9 cellular contexts compared by ENCODE assay signal in genomic region chr12:103771466-103771865, GRCh38.
A peak's percentile ranks its signal among the peaks of the same experiment; 100 is the strongest.
DNase-seq lines count a peak whose midpoint lies in the region; ATAC-seq, FAIRE-seq and TF ChIP-seq lines count a peak whose summit lies in the region.
"Had no signal": no experiment of that assay in that cellular context is flagged by ENCODE, and none has a peak within 500 bp of the region (broad histone marks: within the 10 kb centered on the region; RNA-seq: fewer than 3 reads in every experiment).

No MANE protein-coding gene starts in this region.

- TF ChIP-seq CTCF in BE2C (IDR thresholded peaks at IDR 0.05; ENCODE audit: low read depth, low read length) (peak; percentile 65), astrocyte of the cerebellum (IDR thresholded peaks at IDR 0.05; ENCODE audit: low read depth, low read length, missing control alignments) (peak; percentile 77), kidney (IDR thresholded peaks at IDR 0.05; ENCODE audit: borderline replicate concordance, extremely low read depth, insufficient read depth) (peak; percentile 46), upper lobe of right lung (IDR thresholded peaks at IDR 0.05) (peak; percentile 48)

- no peak overlapping the region for H3K27ac ChIP-seq in kidney (ENCODE audit: low read depth in 2 of 2, low read length in 2 of 2)
- H3K27ac ChIP-seq in upper lobe of right lung, result no peak overlapping the region
- H3K27ac ChIP-seq: epithelial cell of prostate had no signal

- no peak overlapping the region for H3K9ac ChIP-seq in kidney (ENCODE audit: low read length in 2 of 2)

- H3K4me1 ChIP-seq in BE2C (no peaks in the 10 kb centered on the region), kidney (ENCODE audit: control insufficient read depth in 1 of 2, insufficient read depth in 1 of 2, low read depth in 1 of 2, low read length in 2 of 2) (peaks cover 0 to 8% of the 10 kb centered on the region in 2 donors), upper lobe of right lung (no peaks in the 10 kb centered on the region)

- no peaks in the 10 kb centered on the region for H3K27me3 ChIP-seq in BE2C
- no peaks in the 10 kb centered on the region for H3K27me3 ChIP-seq in upper lobe of right lung

- ATAC-seq in upper lobe of right lung (peak; percentile 86), GM21447 (IDR thresholded peaks at IDR 0.05; ENCODE audit: unreplicated experiment) (no peak)

- intact Hi-C loops in kidney (cut with DNase I), result no loop called here
- intact Hi-C loops in upper lobe of right lung (cut with DNase I), result no loop called here

- in situ Hi-C loops in astrocyte of the cerebellum (cut with HindIII; ENCODE audit: low sequenced_read_pairs), result no loop called here

- H3K36me3 ChIP-seq in BE2C (no peaks in the 10 kb centered on the region), kidney (ENCODE audit: control insufficient read depth in 1 of 2, insufficient read depth in 2 of 2, low read length in 2 of 2) (no peaks in the 10 kb centered on the region), upper lobe of right lung (no peaks in the 10 kb centered on the region)

- FAIRE-seq in kidney (lab: Jason Lieb, UNC), result no peak

- H3K9me3 ChIP-seq in BE2C, result no peaks in the 10 kb centered on the region
- H3K9me3 ChIP-seq in kidney (ENCODE audit: control insufficient read depth in 1 of 2, low read length in 2 of 2), result no peaks in the 10 kb centered on the region
- no peaks in the 10 kb centered on the region for H3K9me3 ChIP-seq in upper lobe of right lung

- no peak overlapping the region for H3K4me3 ChIP-seq in BE2C (ENCODE audit: low read depth, low read length)
- H3K4me3 ChIP-seq in astrocyte of the cerebellum (ENCODE audit: low read depth, low read length), result no peak overlapping the region
- no peak overlapping the region for H3K4me3 ChIP-seq in kidney (ENCODE audit: low read length in 2 of 2)
- no peak overlapping the region for H3K4me3 ChIP-seq in upper lobe of right lung

- DNase-seq in BE2C (peak; percentile 62), HCEC 1CT (peak; percentile 38), astrocyte of the cerebellum (ENCODE audit: low read depth) (peak; percentile 31), kidney (no peak), upper lobe of right lung (no peak), DMS153 treated with DMSO at 0.1 percent for 48 hours (lab: John Stamatoyannopoulos, UW; ENCODE audit: unreplicated experiment) (no peak), retina (no peak)

Comparison
In these comparisons a context has a peak if more than half of its experiments do, and no peak if none do; other contexts are left out.
1. DNase-seq: peak in BE2C (single experiment), HCEC 1CT (single experiment) and astrocyte of the cerebellum (single experiment); none in kidney (single experiment), upper lobe of right lung (single experiment), DMS153 treated with DMSO at 0.1 percent for 48 hours (single experiment) and retina (single experiment).
2. Peak in every context shown above with its lines, with median percentiles within 50 percentile points of each other: CTCF ChIP-seq.